ENCODE assay signal across 20 cellular contexts in the genomic region with DNA sequence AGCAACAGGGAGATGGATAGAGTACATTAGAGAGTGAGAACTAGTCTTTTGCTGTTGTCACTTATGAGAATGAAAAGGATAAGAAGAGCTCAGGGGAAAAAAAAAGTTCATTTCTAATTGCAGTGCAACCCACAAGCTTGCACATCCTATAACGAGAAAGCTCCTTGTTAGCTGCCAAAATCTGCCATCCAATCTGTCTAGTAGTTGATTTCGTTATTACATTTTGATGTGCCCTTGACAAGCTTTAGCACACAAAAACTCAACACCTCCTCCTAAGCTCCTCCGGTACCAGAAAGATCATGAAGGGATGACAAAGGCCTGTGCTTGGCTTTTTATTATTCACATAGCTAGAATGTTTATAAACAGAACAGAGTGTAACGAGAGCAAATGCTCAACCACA.
"Had no signal": no experiment of that assay in that cellular context is flagged by ENCODE, and none has a peak within 500 bp of the region (broad histone marks: within the 10 kb centered on the region; RNA-seq: fewer than 3 reads in every experiment).

No MANE protein-coding gene starts in this region.

- FAIRE-seq: colon, frontal cortex, kidney had no signal

- H3K79me2 ChIP-seq: parathyroid adenoma had no signal

- H2AFZ ChIP-seq: parathyroid adenoma had no signal

- H3K9me3 Mint-ChIP-seq: type B pancreatic cell had no signal

- DNase-seq: dorsolateral prefrontal cortex; effector CD4-positive, alpha-beta T cell; kidney; natural killer cell; sigmoid colon; stimulated activated CD4-positive, alpha-beta T cell treated with anti-CD3 and anti-CD28 coated beads, Interleukin-2, amount 100 ng/mL, for 24 hours; stimulated activated CD4-positive, alpha-beta T cell treated with anti-CD3 and anti-CD28 coated beads, Interleukin-4, amount 100 ng/mL, for 24 hours; stimulated activated naive CD4-positive, alpha-beta T cell treated with Interleukin-2 at 50 U/mL for 16 hours; stomach; thyroid gland had no signal

- H3K27ac Mint-ChIP-seq: memory B cell; natural killer cell; progenitor cell of endocrine pancreas; stimulated activated effector memory CD8-positive, alpha-beta T cell treated with anti-CD3 and anti-CD28 coated beads, Interleukin-12 subunit alpha, Interleukin-12 subunit beta, amount 100 ng/mL, for 72 hours; type B pancreatic cell had no signal

- H3K27me3 Mint-ChIP-seq: memory B cell, progenitor cell of endocrine pancreas, type B pancreatic cell had no signal

- H3K4me1 Mint-ChIP-seq: memory B cell; natural killer cell; stimulated activated effector memory CD8-positive, alpha-beta T cell treated with anti-CD3 and anti-CD28 coated beads, Interleukin-12 subunit alpha, Interleukin-12 subunit beta, amount 100 ng/mL, for 72 hours had no signal

- H3K27ac ChIP-seq: dorsolateral prefrontal cortex, parathyroid adenoma, right atrium auricular region, sigmoid colon, stomach, thyroid gland had no signal

- H3K9me3 ChIP-seq: right atrium auricular region, sigmoid colon, stomach, thyroid gland had no signal

- H3K36me3 Mint-ChIP-seq: stimulated activated effector memory CD8-positive, alpha-beta T cell treated with anti-CD3 and anti-CD28 coated beads, Interleukin-12 subunit alpha, Interleukin-12 subunit beta, amount 100 ng/mL, for 72 hours; type B pancreatic cell had no signal

- H3K27me3 ChIP-seq: dorsolateral prefrontal cortex, right atrium auricular region, sigmoid colon, stomach, thyroid gland had no signal

- H3K36me3 ChIP-seq: right atrium auricular region, sigmoid colon, stomach, thyroid gland had no signal

- ATAC-seq: left lobe of liver; natural killer cell; stimulated activated effector memory CD8-positive, alpha-beta T cell treated with anti-CD3 and anti-CD28 coated beads, Interleukin-12 subunit alpha, Interleukin-12 subunit beta, amount 100 ng/mL, for 72 hours had no signal

- H3K9ac ChIP-seq: parathyroid adenoma had no signal

- H3K4me1 ChIP-seq: parathyroid adenoma, right atrium auricular region, sigmoid colon, stomach, thyroid gland had no signal

- H3K4me3 Mint-ChIP-seq: memory B cell; natural killer cell; stimulated activated effector memory CD8-positive, alpha-beta T cell treated with anti-CD3 and anti-CD28 coated beads, Interleukin-12 subunit alpha, Interleukin-12 subunit beta, amount 100 ng/mL, for 72 hours; type B pancreatic cell had no signal

- H3K4me3 ChIP-seq: dorsolateral prefrontal cortex, lung, right atrium auricular region, sigmoid colon, stomach, thyroid gland had no signal
